12 cellular contexts compared by ENCODE assay signal in genomic region chr15:68614621-68615035, GRCh38. TPM values are rescaled to one million over a fixed set of nuclear protein-coding genes. Genes with fewer than 3 reads are reported as not detected.
DNase-seq lines count a peak whose midpoint lies in the region; ATAC-seq and TF ChIP-seq lines count a peak whose summit lies in the region.
"Had no signal": no experiment of that assay in that cellular context is flagged by ENCODE, and none has a peak within 500 bp of the region (broad histone marks: within the 10 kb centered on the region; RNA-seq: fewer than 3 reads in every experiment).

No MANE protein-coding gene starts in this region.

- H3K27me3 ChIP-seq in neural cell (ENCODE audit: insufficient read depth, low read depth, low read length) (no peaks in the 10 kb centered on the region), uterus (no peaks in the 10 kb centered on the region), Karpas-422 (ENCODE audit: low read length) (no peaks in the 10 kb centered on the region)

- H3K36me3 Mint-ChIP-seq in activated T-helper 1 cell treated with anti-CD3 and anti-CD28 coated beads, Interleukin-12 subunit alpha, Interleukin-12 subunit beta, Interleukin-2, Interleukin-4 antibody, amounts not matched to agents 30 ng/mL and 10 ng/mL and 1 ng/mL, durations not matched to agents 14 hours and 24 hours and 36 hours (ENCODE audit: low read depth): no peaks in the 10 kb centered on the region
- H3K36me3 Mint-ChIP-seq: stimulated activated naive B cell treated with anti-CD40 and anti-IgM and Interleukin-4, amounts not matched to agents 10 μg/mL and 1 μg/mL and 100 μg/mL, for 72 hours had no signal

- TF ChIP-seq POLR2A in uterus (IDR thresholded peaks at IDR 0.05): no peak

- TF ChIP-seq CTCF in neural cell (IDR thresholded peaks at IDR 0.05; ENCODE audit: poor library complexity, severe bottlenecking) (no peak), uterus (IDR thresholded peaks at IDR 0.05) (no peak)

- intact Hi-C loops in head of caudate nucleus (cut with DNase I) (loop anchor here (5.0 kb wide), 1 partner anchor 32 kb away; no protein-coding TSS in a partner anchor), uterus (cut with DNase I; ENCODE audit: low total_unique reads) (no loop called here)
- intact Hi-C loops in activated T-helper 1 cell treated with anti-CD3 and anti-CD28 coated beads, Interleukin-12 subunit alpha, Interleukin-12 subunit beta, Interleukin-2, Interleukin-4 antibody, amounts not matched to agents 30 ng/mL and 10 ng/mL and 1 ng/mL, durations not matched to agents 14 hours and 24 hours and 36 hours (cut with micrococcal nuclease): no loop called here

- H3K9me3 ChIP-seq in neural cell (ENCODE audit: low read length): no peaks in the 10 kb centered on the region
- no peaks in the 10 kb centered on the region for H3K9me3 ChIP-seq in uterus
- H3K9me3 ChIP-seq in Karpas-422 (ENCODE audit: low read length): no peaks in the 10 kb centered on the region

- DNase-seq in NCI-H2227 (lab: John Stamatoyannopoulos, UW; ENCODE audit: unreplicated experiment): peak; percentile 7
- DNase-seq in NCI-H2227 treated with DMSO at 0.1 percent for 48 hours (lab: John Stamatoyannopoulos, UW): no peak
- DNase-seq in head of caudate nucleus: peak; percentile 88 to 99 (median 96)
- DNase-seq in uterus: no peak
- no peak for DNase-seq in Karpas-422
- DNase-seq in activated T-helper 1 cell treated with anti-CD3 and anti-CD28 coated beads, Interleukin-12 subunit alpha, Interleukin-12 subunit beta, Interleukin-2, Interleukin-4 antibody, amounts not matched to agents 30 ng/mL and 10 ng/mL and 1 ng/mL, durations not matched to agents 14 hours and 24 hours and 36 hours (ENCODE audit: low spot score): no peak
- DNase-seq: effector memory CD4-positive, alpha-beta T cell; stimulated activated naive B cell treated with anti-CD40 and anti-IgM and Interleukin-4, amounts not matched to agents 10 μg/mL and 1 μg/mL and 100 μg/mL, for 72 hours; T-helper 9 cell had no signal

- H3K27ac Mint-ChIP-seq in activated T-helper 1 cell treated with anti-CD3 and anti-CD28 coated beads, Interleukin-12 subunit alpha, Interleukin-12 subunit beta, Interleukin-2, Interleukin-4 antibody, amounts not matched to agents 30 ng/mL and 10 ng/mL and 1 ng/mL, durations not matched to agents 14 hours and 24 hours and 36 hours: no peak overlapping the region
- H3K27ac Mint-ChIP-seq: stimulated activated naive B cell treated with anti-CD40 and anti-IgM and Interleukin-4, amounts not matched to agents 10 μg/mL and 1 μg/mL and 100 μg/mL, for 72 hours had no signal

- H3K27ac ChIP-seq in neural cell (ENCODE audit: low read length) (no peak overlapping the region), uterus (peak overlapping the region; percentile 40 to 69), Karpas-422 (ENCODE audit: low read length) (no peak overlapping the region)

- peaks cover 14% of the 10 kb centered on the region for H3K27me3 Mint-ChIP-seq in activated T-helper 1 cell treated with anti-CD3 and anti-CD28 coated beads, Interleukin-12 subunit alpha, Interleukin-12 subunit beta, Interleukin-2, Interleukin-4 antibody, amounts not matched to agents 30 ng/mL and 10 ng/mL and 1 ng/mL, durations not matched to agents 14 hours and 24 hours and 36 hours (ENCODE audit: insufficient read depth)
- H3K27me3 Mint-ChIP-seq: stimulated activated naive B cell treated with anti-CD40 and anti-IgM and Interleukin-4, amounts not matched to agents 10 μg/mL and 1 μg/mL and 100 μg/mL, for 72 hours had no signal

- peak overlapping the region; percentile 37 for H3K4me3 ChIP-seq in neural cell (ENCODE audit: low read length)
- H3K4me3 ChIP-seq in uterus: no peak overlapping the region
- H3K4me3 ChIP-seq in Karpas-422 (ENCODE audit: low read length): no peak overlapping the region

- no peaks in the 10 kb centered on the region for H4K20me1 ChIP-seq in neural cell (ENCODE audit: insufficient read depth)
- no peaks in the 10 kb centered on the region for H4K20me1 ChIP-seq in Karpas-422 (ENCODE audit: insufficient read depth, low read depth, low read length)

- no peak for TF ChIP-seq RAD21 in neural cell (conservative IDR thresholded peaks at IDR 0.05)

- no peaks in the 10 kb centered on the region for H3K9me3 Mint-ChIP-seq in activated T-helper 1 cell treated with anti-CD3 and anti-CD28 coated beads, Interleukin-12 subunit alpha, Interleukin-12 subunit beta, Interleukin-2, Interleukin-4 antibody, amounts not matched to agents 30 ng/mL and 10 ng/mL and 1 ng/mL, durations not matched to agents 14 hours and 24 hours and 36 hours
- H3K9me3 Mint-ChIP-seq: stimulated activated naive B cell treated with anti-CD40 and anti-IgM and Interleukin-4, amounts not matched to agents 10 μg/mL and 1 μg/mL and 100 μg/mL, for 72 hours had no signal

- H3K9me2 ChIP-seq in neural cell (ENCODE audit: insufficient read depth, low read length) (no peaks in the 10 kb centered on the region), Karpas-422 (replicated peaks; ENCODE audit: insufficient read depth, low read length) (no peaks in the 10 kb centered on the region)

- H3K79me2 ChIP-seq in neural cell (replicated peaks; ENCODE audit: insufficient read depth, low read length) (peaks cover 10% of the 10 kb centered on the region), Karpas-422 (ENCODE audit: low read length) (no peaks in the 10 kb centered on the region)

- ATAC-seq in HG03097 (IDR thresholded peaks at IDR 0.05; ENCODE audit: low FRiP score, unreplicated experiment): no peak
- ATAC-seq: left colon; stimulated activated naive B cell treated with anti-CD40 and anti-IgM and Interleukin-4, amounts not matched to agents 10 μg/mL and 1 μg/mL and 100 μg/mL, for 72 hours had no signal

- H2AFZ ChIP-seq in neural cell (ENCODE audit: low read depth, low read length) (no peak overlapping the region), Karpas-422 (ENCODE audit: low read length) (no peak overlapping the region)

- H3K4me2 ChIP-seq in neural cell (ENCODE audit: low read length): no peak overlapping the region
- no peak overlapping the region for H3K4me2 ChIP-seq in Karpas-422 (ENCODE audit: low read depth, low read length, poor library complexity, severe bottlenecking)

- no peaks in the 10 kb centered on the region for H3K4me1 Mint-ChIP-seq in activated T-helper 1 cell treated with anti-CD3 and anti-CD28 coated beads, Interleukin-12 subunit alpha, Interleukin-12 subunit beta, Interleukin-2, Interleukin-4 antibody, amounts not matched to agents 30 ng/mL and 10 ng/mL and 1 ng/mL, durations not matched to agents 14 hours and 24 hours and 36 hours (ENCODE audit: low read depth)

- TF ChIP-seq EP300 in neural cell (conservative IDR thresholded peaks at IDR 0.05; ENCODE audit: poor library complexity, severe bottlenecking): no peak

- peak overlapping the region; percentile 46 for H3K9ac ChIP-seq in neural cell (ENCODE audit: low read length)
- no peak overlapping the region for H3K9ac ChIP-seq in Karpas-422 (ENCODE audit: low read length)

- H3K36me3 ChIP-seq in neural cell (ENCODE audit: insufficient read depth, low read length): no peaks in the 10 kb centered on the region
- no peaks in the 10 kb centered on the region for H3K36me3 ChIP-seq in uterus
- no peaks in the 10 kb centered on the region for H3K36me3 ChIP-seq in Karpas-422 (ENCODE audit: insufficient read depth, low read length)

- no peaks in the 10 kb centered on the region for H3F3A ChIP-seq in neural cell (ENCODE audit: insufficient read depth, low read length, poor library complexity, severe bottlenecking)

- H3K4me1 ChIP-seq in uterus (peaks cover 0 to 9% of the 10 kb centered on the region in 2 donors), Karpas-422 (ENCODE audit: low read length) (peaks cover 26% of the 10 kb centered on the region)

- no peak overlapping the region for H3K4me3 Mint-ChIP-seq in activated T-helper 1 cell treated with anti-CD3 and anti-CD28 coated beads, Interleukin-12 subunit alpha, Interleukin-12 subunit beta, Interleukin-2, Interleukin-4 antibody, amounts not matched to agents 30 ng/mL and 10 ng/mL and 1 ng/mL, durations not matched to agents 14 hours and 24 hours and 36 hours
- H3K4me3 Mint-ChIP-seq: stimulated activated naive B cell treated with anti-CD40 and anti-IgM and Interleukin-4, amounts not matched to agents 10 μg/mL and 1 μg/mL and 100 μg/mL, for 72 hours had no signal

TF ChIP-seq in neural cell, 6 proteins besides CTCF, POLR2A, EP300 and RAD21:
- TF ChIP-seq POLR2AphosphoS5 (IDR thresholded peaks at IDR 0.05) (no peak), EZH2 (IDR thresholded peaks at IDR 0.05; ENCODE audit: borderline replicate concordance, insufficient read depth, low read length, poor library complexity, severe bottlenecking) (no peak), MXI1 (conservative IDR thresholded peaks at IDR 0.05; ENCODE audit: poor library complexity, severe bottlenecking) (no peak)
TF ChIP-seq in neural cell: peak in this region for 0.

RNA-seq across cellular contexts. Expression of gene CORO2B, which starts 35.8 kb away (rescaled TPM):
- 15.1 and 17.1 TPM in 2 replicates for polyA plus RNA-seq in neural cell
- 22.4 and 22.9 TPM in 2 replicates for polyA minus RNA-seq in neural cell
- 10 to 100 TPM in 1 of 4 donors, 1 to 10 TPM in 3; 1.3 to 18.2 (median 7.0) TPM for total RNA-seq in uterus
- total RNA-seq in Karpas-422 (2014; rRNA removed; shearing (Covaris generic); ENCODE audit: low replicate concordance): 0.26 and 0.69 TPM in 2 replicates
- 0.10 TPM in 1 of 2 replicates, not detected in the other for total RNA-seq in activated T-helper 1 cell treated with anti-CD3 and anti-CD28 coated beads, Interleukin-12 subunit alpha, Interleukin-12 subunit beta, Interleukin-2, Interleukin-4 antibody, amounts not matched to agents 30 ng/mL and 10 ng/mL and 1 ng/mL, durations not matched to agents 14 hours and 24 hours and 36 hours

Comparison
In these comparisons a context has a peak if more than half of its experiments do, and no peak if none do; other contexts are left out.
1. DNase-seq: peak in NCI-H2227 (single experiment) and head of caudate nucleus (42 of 42); none in NCI-H2227 treated with DMSO at 0.1 percent for 48 hours (single experiment), uterus (0 of 2), Karpas-422 (single experiment) and activated T-helper 1 cell treated with anti-CD3 and anti-CD28 coated beads, Interleukin-12 subunit alpha, Interleukin-12 subunit beta, Interleukin-2, Interleukin-4 antibody, amounts not matched to agents 30 ng/mL and 10 ng/mL and 1 ng/mL, durations not matched to agents 14 hours and 24 hours and 36 hours (single experiment).
2. H3K27ac ChIP-seq: peak in uterus (2 of 2); none in neural cell (single experiment) and Karpas-422 (single experiment).